In the genomic region with DNA sequence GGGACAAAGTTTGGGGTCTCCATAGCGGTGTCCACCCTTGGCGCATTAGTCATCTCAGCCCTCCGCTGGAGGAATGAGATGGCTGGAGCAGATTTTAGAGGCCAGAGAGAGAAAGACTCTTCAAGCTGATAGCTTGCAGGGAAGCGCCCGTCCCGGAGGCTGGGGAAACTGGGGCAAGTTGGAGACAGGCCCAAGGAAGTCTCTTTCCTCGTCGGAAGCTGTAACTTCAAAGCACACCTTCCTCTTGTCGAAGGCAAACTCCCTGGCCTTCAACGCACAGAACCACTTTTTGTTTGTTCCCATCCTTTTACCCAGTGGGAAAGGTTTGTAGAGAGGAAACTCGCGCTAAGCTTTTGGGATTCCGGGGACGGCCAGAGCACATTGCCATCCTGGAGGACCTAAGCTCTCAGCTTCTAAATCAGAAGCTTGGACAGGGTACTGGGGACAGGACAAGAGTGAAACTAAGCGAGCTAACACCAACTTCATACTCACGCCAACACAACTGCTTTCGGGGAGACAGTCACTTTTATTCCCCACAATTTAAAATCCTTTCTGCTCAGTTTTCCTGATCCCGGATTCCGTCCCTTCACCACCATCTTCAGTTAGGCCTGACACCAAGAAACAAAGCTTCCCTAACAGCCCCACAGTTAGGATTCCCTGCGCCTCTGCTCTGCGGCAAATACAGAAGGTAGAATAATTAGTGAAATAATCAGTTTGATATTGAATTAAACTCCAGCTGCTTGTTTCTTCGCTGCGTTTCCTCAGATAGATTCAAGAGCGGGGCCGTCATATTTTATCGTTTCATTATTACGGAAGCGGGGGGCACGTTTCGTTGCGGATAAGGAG, we compare ENCODE assay signal across 9 cellular contexts. TPM values are rescaled to one million over a fixed set of nuclear protein-coding genes. Genes with fewer than 3 reads are reported as not detected.
DNase-seq lines count a peak whose midpoint lies in the region; ATAC-seq and TF ChIP-seq lines count a peak whose summit lies in the region.
"Had no signal": no experiment of that assay in that cellular context is flagged by ENCODE, and none has a peak within 500 bp of the region (broad histone marks: within the 10 kb centered on the region; RNA-seq: fewer than 3 reads in every experiment).

No MANE protein-coding gene starts in this region.

- DNase-seq in effector memory CD8-positive, alpha-beta T cell: no peak
- DNase-seq in neural progenitor cell (ENCODE audit: low spot score) (peak; percentile 59), SKM-1 (lab: John Stamatoyannopoulos, UW; ENCODE audit: unreplicated experiment) (no peak), NCI-H226 (no peak), posterior cingulate gyrus (no peak)
- DNase-seq in central memory CD4-positive, alpha-beta T cell: no peak

- peaks cover 22 to 38% of the 10 kb centered on the region in 2 donors for H3K27me3 Mint-ChIP-seq in effector memory CD8-positive, alpha-beta T cell
- peaks cover 88% of the 10 kb centered on the region for H3K27me3 Mint-ChIP-seq in neural progenitor cell (ENCODE audit: insufficient read depth, low read depth)

- peaks cover 54% of the 10 kb centered on the region for H3K36me3 Mint-ChIP-seq in effector memory CD8-positive, alpha-beta T cell (ENCODE audit: insufficient read depth)
- no peaks in the 10 kb centered on the region for H3K36me3 Mint-ChIP-seq in neural progenitor cell

- H3K4me3 Mint-ChIP-seq in effector memory CD8-positive, alpha-beta T cell: peak overlapping the region; percentile 100
- peak overlapping the region; percentile 85 for H3K4me3 Mint-ChIP-seq in neural progenitor cell

- no peaks in the 10 kb centered on the region for H3K9me3 ChIP-seq in DOHH2 (ENCODE audit: control insufficient read depth, insufficient read depth, low read length)
- H3K9me3 ChIP-seq in neural progenitor cell (ENCODE audit: low read depth): no peaks in the 10 kb centered on the region

- H3K79me2 ChIP-seq in DOHH2 (ENCODE audit: control insufficient read depth, low read length) (no peaks in the 10 kb centered on the region), KMS-11 (ENCODE audit: insufficient read depth, low read depth) (no peaks in the 10 kb centered on the region), neural progenitor cell (ENCODE audit: low read depth) (no peaks in the 10 kb centered on the region)

- peaks cover 41% of the 10 kb centered on the region for H3K27me3 ChIP-seq in DOHH2 (ENCODE audit: control insufficient read depth, low read length)
- no peaks in the 10 kb centered on the region for H3K27me3 ChIP-seq in KMS-11 (ENCODE audit: insufficient read depth, low read depth)
- H3K27me3 ChIP-seq in neural progenitor cell: peaks cover 100% of the 10 kb centered on the region

- H3K36me3 ChIP-seq in DOHH2 (ENCODE audit: control insufficient read depth, low read length) (no peaks in the 10 kb centered on the region), KMS-11 (ENCODE audit: insufficient read depth) (no peaks in the 10 kb centered on the region), neural progenitor cell (no peaks in the 10 kb centered on the region)

- H3K9ac ChIP-seq in KMS-11 (no peak overlapping the region), neural progenitor cell (no peak overlapping the region)

- TF ChIP-seq CTCF in DOHH2 (IDR thresholded peaks at IDR 0.05; ENCODE audit: low read depth, low read length, poor library complexity, severe bottlenecking) (no peak), KMS-11 (conservative IDR thresholded peaks at IDR 0.05; ENCODE audit: low read depth, low read length) (no peak), neural progenitor cell (IDR thresholded peaks at IDR 0.05) (no peak)

- H3K9me3 Mint-ChIP-seq in effector memory CD8-positive, alpha-beta T cell: no peaks in the 10 kb centered on the region
- peaks cover 9% of the 10 kb centered on the region for H3K9me3 Mint-ChIP-seq in neural progenitor cell

- H3K27ac ChIP-seq in DOHH2 (ENCODE audit: low read depth, low read length) (no peak overlapping the region), KMS-11 (no peak overlapping the region), neural progenitor cell (no peak overlapping the region)
- H3K27ac ChIP-seq: VCaP had no signal

- H3F3A ChIP-seq in DOHH2 (ENCODE audit: control insufficient read depth, insufficient read depth) (no peaks in the 10 kb centered on the region), neural progenitor cell (ENCODE audit: low read depth) (peaks cover 35% of the 10 kb centered on the region)

- no peaks in the 10 kb centered on the region for H4K20me1 ChIP-seq in DOHH2 (ENCODE audit: control insufficient read depth, insufficient read depth, low read depth, low read length)
- no peaks in the 10 kb centered on the region for H4K20me1 ChIP-seq in KMS-11 (ENCODE audit: insufficient read depth)
- peaks cover 96% of the 10 kb centered on the region for H4K20me1 ChIP-seq in neural progenitor cell (ENCODE audit: low read depth)

- peak overlapping the region; percentile 98 to 99 for H3K27ac Mint-ChIP-seq in effector memory CD8-positive, alpha-beta T cell
- no peak overlapping the region for H3K27ac Mint-ChIP-seq in neural progenitor cell

- H3K4me1 ChIP-seq in DOHH2 (ENCODE audit: control insufficient read depth, low read length) (0 out of 2 replicates have a peak, but pooled peaks cover 2% of the 10 kb centered on the region), KMS-11 (ENCODE audit: low read depth, poor library complexity, severe bottlenecking) (no peaks in the 10 kb centered on the region), neural progenitor cell (peaks cover 31% of the 10 kb centered on the region)

- H3K4me2 ChIP-seq in DOHH2 (ENCODE audit: low read length): peak overlapping the region; percentile 66; the same call in 1 of the 2 replicates
- peak overlapping the region; percentile 54; the same call in 1 of the 2 replicates for H3K4me2 ChIP-seq in KMS-11
- peak overlapping the region; percentile 92 for H3K4me2 ChIP-seq in neural progenitor cell

- ATAC-seq in effector memory CD8-positive, alpha-beta T cell (replicated peaks): no peak

- intact Hi-C loops in posterior cingulate gyrus (cut with DNase I): no loop called here

- H3K9me2 ChIP-seq in DOHH2 (replicated peaks; ENCODE audit: control insufficient read depth, low read length): no peaks in the 10 kb centered on the region

- peaks cover 29 to 39% of the 10 kb centered on the region in 2 donors for H3K4me1 Mint-ChIP-seq in effector memory CD8-positive, alpha-beta T cell (ENCODE audit: low read depth in 2 of 2)
- peaks cover 41% of the 10 kb centered on the region for H3K4me1 Mint-ChIP-seq in neural progenitor cell

- H2AFZ ChIP-seq in KMS-11 (ENCODE audit: low read depth) (peak overlapping the region; percentile 67; the same call in 1 of the 2 replicates), neural progenitor cell (replicated peaks) (no peak overlapping the region)

- H3K4me3 ChIP-seq in DOHH2 (ENCODE audit: low read length) (no peak overlapping the region), KMS-11 (IDR thresholded peaks at IDR 0.05; ENCODE audit: insufficient read depth, low read depth, low read length) (no peak overlapping the region), neural progenitor cell (peak overlapping the region; percentile 66)

RNA-seq across cellular contexts. Expression of a gene that starts 1.1 kb away (rescaled TPM):
- not detected in 2 replicates for total RNA-seq in neural progenitor cell (ENCODE audit: low replicate concordance)
